1 cellular context compared by ENCODE assay signal in genomic region chr17:45172541-45173286, GRCh38.
TF ChIP-seq lines count a peak whose summit lies in the region.

No MANE protein-coding gene starts in this region.

TF ChIP-seq in HepG2, 621 proteins besides CTCF, POLR2A, EP300 and RAD21 (continued from another document and continues in another):
- TF ChIP-seq PAXIP1 (CRISPR knock-in tag; conservative IDR thresholded peaks at IDR 0.05), result peak; percentile 67; the same call in 1 of the 2 replicates
- no peak for TF ChIP-seq TMF1 (CRISPR knock-in tag; IDR thresholded peaks at IDR 0.05; ENCODE audit: low read depth)
- peak; percentile 70; the same call in 1 of the 2 replicates for TF ChIP-seq JUN (CRISPR knock-in tag; IDR thresholded peaks at IDR 0.05)
- TF ChIP-seq BATF2 (CRISPR knock-in tag; IDR thresholded peaks at IDR 0.05), result no peak
- peak; percentile 49 for TF ChIP-seq HNRNPLL (IDR thresholded peaks at IDR 0.05; ENCODE audit: low read depth, low read length, poor library complexity, severe bottlenecking)
- TF ChIP-seq MAFF (IDR thresholded peaks at IDR 0.05; ENCODE audit: low read depth, low read length), result no peak
- no peak; the same call in 1 of the 2 replicates for TF ChIP-seq ZNF83 (CRISPR knock-in tag; IDR thresholded peaks at IDR 0.05; ENCODE audit: borderline replicate concordance)
- TF ChIP-seq FOXO1 (CRISPR knock-in tag; IDR thresholded peaks at IDR 0.05), result peak; percentile 21; the same call in 1 of the 2 replicates
- TF ChIP-seq PCBP1 (IDR thresholded peaks at IDR 0.05; ENCODE audit: borderline replicate concordance, low read depth, low read length), result peak; percentile 89
- TF ChIP-seq MTERF4 (CRISPR knock-in tag; IDR thresholded peaks at IDR 0.05), result peak; percentile 84; the same call in 1 of the 2 replicates
- TF ChIP-seq MYNN (CRISPR knock-in tag; IDR thresholded peaks at IDR 0.05; ENCODE audit: low read depth), result peak; percentile 88; the same call in 1 of the 2 replicates
- peak; percentile 32; the same call in 1 of the 2 replicates for TF ChIP-seq ZNF318 (CRISPR knock-in tag; IDR thresholded peaks at IDR 0.05)
- 0 out of 2 replicates have a peak, but pooled peaks have one; percentile 38 for TF ChIP-seq ZZZ3 (CRISPR knock-in tag; IDR thresholded peaks at IDR 0.05; ENCODE audit: borderline replicate concordance)
- TF ChIP-seq ZNF713 (CRISPR knock-in tag; IDR thresholded peaks at IDR 0.05), result no peak
- TF ChIP-seq ZNF230 (CRISPR knock-in tag; IDR thresholded peaks at IDR 0.05), result peak; percentile 92
- TF ChIP-seq NFKB2 (CRISPR knock-in tag; IDR thresholded peaks at IDR 0.05; ENCODE audit: borderline replicate concordance), result peak; percentile 73; the same call in 1 of the 2 replicates
- 0 out of 2 replicates have a peak, but pooled peaks have one; percentile 27 for TF ChIP-seq ZNF383 (CRISPR knock-in tag; IDR thresholded peaks at IDR 0.05; ENCODE audit: borderline replicate concordance)
- peak; percentile 67; the same call in 1 of the 2 replicates for TF ChIP-seq ZC3H4 (CRISPR knock-in tag; IDR thresholded peaks at IDR 0.05; ENCODE audit: borderline replicate concordance)
- TF ChIP-seq RARG (CRISPR knock-in tag; IDR thresholded peaks at IDR 0.05; ENCODE audit: low read depth), result peak; percentile 86; the same call in 1 of the 2 replicates
- peak; percentile 92 for TF ChIP-seq THAP11 (CRISPR knock-in tag; IDR thresholded peaks at IDR 0.05)
- TF ChIP-seq ZNF670 (CRISPR knock-in tag; IDR thresholded peaks at IDR 0.05; ENCODE audit: borderline replicate concordance), result peak; percentile 68; the same call in 1 of the 2 replicates
- TF ChIP-seq YY1 (IDR thresholded peaks at IDR 0.05; ENCODE audit: insufficient read depth, insufficient replicate concordance, low read depth, low read length), result peak; percentile 82
- no peak for TF ChIP-seq SMAD9 (CRISPR knock-in tag; IDR thresholded peaks at IDR 0.05)
- no peak for TF ChIP-seq CENPBD1 (CRISPR knock-in tag; IDR thresholded peaks at IDR 0.05; ENCODE audit: borderline replicate concordance, low read depth)
- no peak for TF ChIP-seq ZNF570 (CRISPR knock-in tag; IDR thresholded peaks at IDR 0.05; ENCODE audit: borderline replicate concordance)
- peak; percentile 62; the same call in 1 of the 2 replicates for TF ChIP-seq MIER3 (CRISPR knock-in tag; IDR thresholded peaks at IDR 0.05; ENCODE audit: borderline replicate concordance)
- peak; percentile 44 for TF ChIP-seq PHF8 (CRISPR knock-in tag; IDR thresholded peaks at IDR 0.05)
- peak; percentile 54; the same call in 1 of the 2 replicates for TF ChIP-seq TSC22D2 (CRISPR knock-in tag; IDR thresholded peaks at IDR 0.05; ENCODE audit: borderline replicate concordance)
- peak; percentile 61; the same call in 1 of the 2 replicates for TF ChIP-seq SOX5 (CRISPR knock-in tag; IDR thresholded peaks at IDR 0.05; ENCODE audit: borderline replicate concordance)
- no peak for TF ChIP-seq ZNF513 (CRISPR knock-in tag; conservative IDR thresholded peaks at IDR 0.05)
- TF ChIP-seq RARA (CRISPR knock-in tag; IDR thresholded peaks at IDR 0.05), result peak; percentile 77
- peak; percentile 92; the same call in 1 of the 2 replicates for TF ChIP-seq AHR (CRISPR knock-in tag; IDR thresholded peaks at IDR 0.05)
- TF ChIP-seq SAFB2 (CRISPR knock-in tag; IDR thresholded peaks at IDR 0.05; ENCODE audit: borderline replicate concordance, low read depth), result peak; percentile 0; the same call in 1 of the 2 replicates
- TF ChIP-seq ZBTB8A (CRISPR knock-in tag; IDR thresholded peaks at IDR 0.05; ENCODE audit: borderline replicate concordance, low read depth), result 0 out of 2 replicates have a peak, but pooled peaks have one; percentile 20
- TF ChIP-seq ZNF574 (CRISPR knock-in tag; IDR thresholded peaks at IDR 0.05), result peak; percentile 77
- peak; percentile 42; the same call in 1 of the 2 replicates for TF ChIP-seq CREBL2 (CRISPR knock-in tag; IDR thresholded peaks at IDR 0.05; ENCODE audit: borderline replicate concordance)
- TF ChIP-seq JARID2 (CRISPR knock-in tag; IDR thresholded peaks at IDR 0.05; ENCODE audit: insufficient replicate concordance), result peak; percentile 94
- TF ChIP-seq ZBTB25 (CRISPR knock-in tag; IDR thresholded peaks at IDR 0.05), result peak; percentile 82; the same call in 1 of the 2 replicates
- TF ChIP-seq RELA (CRISPR knock-in tag; IDR thresholded peaks at IDR 0.05), result peak; percentile 63; the same call in 1 of the 2 replicates
- peak; percentile 47 for TF ChIP-seq ZEB1 (IDR thresholded peaks at IDR 0.05; ENCODE audit: insufficient replicate concordance, low read depth)
- TF ChIP-seq ZSCAN9 (CRISPR knock-in tag; IDR thresholded peaks at IDR 0.05; ENCODE audit: borderline replicate concordance), result peak; percentile 77; the same call in 1 of the 2 replicates
